Comparison of ENCODE assay signal across 8 cellular contexts in genomic region chr17:39197380-39198185, GRCh38. TPM values are rescaled to one million over a fixed set of nuclear protein-coding genes. Genes with fewer than 3 reads are reported as not detected.
A peak's percentile ranks its signal among the peaks of the same experiment; 100 is the strongest.
DNase-seq lines count a peak whose midpoint lies in the region; ATAC-seq, FAIRE-seq and TF ChIP-seq lines count a peak whose summit lies in the region.

Gene CACNB1 (minus strand): TSS chr17:39197669. CDS start chr17:39197495, 174 bp downstream.

- peaks cover 26% of the 10 kb centered on the region for H3K4me1 ChIP-seq in keratinocyte (ENCODE audit: control insufficient read depth, extremely low read depth, insufficient read depth, low read length)

- H2AFZ ChIP-seq in keratinocyte (ENCODE audit: control insufficient read depth, low read length), result peak within 1 kb of the TSS; percentile 52

- dilution Hi-C loops in keratinocyte (cut with MboI; ENCODE audit: extremely low pct_ligation_motif_present, low sequenced_read_pairs), result no loop called here

- H3K4me2 ChIP-seq in keratinocyte (ENCODE audit: control insufficient read depth, extremely low read depth, insufficient read depth, low read depth, low read length), result peak within 1 kb of the TSS; percentile 80

- peak within 1 kb of the TSS; percentile 76 for H3K27ac ChIP-seq in caudate nucleus (ENCODE audit: low read depth, low read length)
- peak within 1 kb of the TSS; percentile 11 for H3K27ac ChIP-seq in keratinocyte (ENCODE audit: control insufficient read depth, insufficient read depth, low read length)

- TF ChIP-seq CTCF in keratinocyte (optimal IDR thresholded peaks at IDR 0.05 in 1 of 3, IDR thresholded peaks at IDR 0.05 in 1 of 3, conservative IDR thresholded peaks at IDR 0.05 in 1 of 3; ENCODE audit: extremely low read depth in 1 of 3, insufficient read depth in 2 of 3, low read length in 3 of 3), result no peak

- no peaks in the 10 kb centered on the region for H3K9me3 ChIP-seq in keratinocyte (ENCODE audit: control insufficient read depth, low read depth, low read length)

- H3K27me3 ChIP-seq in keratinocyte (ENCODE audit: control insufficient read depth, extremely low read depth, insufficient read depth, low read length), result no peaks in the 10 kb centered on the region

- H3K36me3 ChIP-seq in keratinocyte (ENCODE audit: control insufficient read depth in 2 of 2, extremely low read depth in 1 of 2, insufficient read depth in 2 of 2, low read length in 2 of 2), result peaks cover 8 to 19% of the 10 kb centered on the region in 2 experiments

- peak within 1 kb of the TSS; percentile 66 for H3K9ac ChIP-seq in keratinocyte (ENCODE audit: control insufficient read depth, extremely low read depth, insufficient read depth, low read length)

- DNase-seq in A172 (ENCODE audit: low spot score), result peak; percentile 62
- peak; percentile 38 for DNase-seq in NCI-H2196 (lab: John Stamatoyannopoulos, UW; ENCODE audit: unreplicated experiment)
- DNase-seq in activated CD4-positive, CD25-positive, alpha-beta regulatory T cell treated with anti-CD3 and anti-CD28 coated beads, Interleukin-2, amount 50 U/mL, for 16 hours (ENCODE audit: low read depth, low spot score), result peak; percentile 30
- peak in 54 of 61 donors; percentile 14 to 80 (median 58) for DNase-seq in caudate nucleus (lab: John Stamatoyannopoulos, UW)
- DNase-seq in keratinocyte (ENCODE audit: low read depth, low spot score), result no peak
- DNase-seq in stimulated activated CD4-positive, alpha-beta T cell treated with anti-CD3 and anti-CD28 coated beads, Interleukin-12 subunit alpha, Interleukin-12 subunit beta, amount 100 ng/mL, for 24 hours (ENCODE audit: low read depth in 2 of 2), result peak; percentile 47 to 72

- no peak for FAIRE-seq in keratinocyte (lab: Jason Lieb, UNC)

- H3K9me1 ChIP-seq in keratinocyte (ENCODE audit: control insufficient read depth, extremely low read depth, insufficient read depth, low read length), result no peaks in the 10 kb centered on the region

- TF ChIP-seq POLR2A in GM19099 (IDR thresholded peaks at IDR 0.05; ENCODE audit: extremely low read depth, insufficient read length, low read depth), result peak; percentile 71

- H3K4me3 ChIP-seq in keratinocyte (ENCODE audit: control insufficient read depth in 2 of 3, extremely low read depth in 1 of 3, insufficient read depth in 2 of 3, low read depth in 1 of 3, low read length in 3 of 3), result peak within 1 kb of the TSS; percentile 65 to 75 (median 72)

- ATAC-seq in HG03460 (IDR thresholded peaks at IDR 0.05; ENCODE audit: unreplicated experiment), result no peak

- H4K20me1 ChIP-seq in keratinocyte (ENCODE audit: control insufficient read depth, extremely low read depth, insufficient read depth, low read length), result peaks cover 7% of the 10 kb centered on the region

- H3K79me2 ChIP-seq in keratinocyte (ENCODE audit: control insufficient read depth, insufficient read depth, low read length), result peaks cover 47% of the 10 kb centered on the region

RNA-seq across cellular contexts. Expression of gene CACNB1, which starts in this region (rescaled TPM):
- total RNA-seq in A172 (2014; rRNA removed; shearing (Covaris generic)), result 4.0 and 4.5 TPM in 2 replicates
- 3.7 to 7.0 TPM (median 4.0 TPM) in 3 replicates for polyA plus RNA-seq in keratinocyte
- not detected for polyA plus RNA-seq in keratinocyte (2011; ENCODE audit: low read depth)
- polyA plus RNA-seq in keratinocyte (2011; cell fraction: cytosol; rRNA removed), result 3.0 and 3.3 TPM in 2 replicates
- polyA plus RNA-seq in keratinocyte (2011; cell fraction: nucleus; rRNA removed), result 18.2 and 27.9 TPM in 2 replicates
- polyA plus RNA-seq in keratinocyte (2012; ENCODE audit: low replicate concordance), result 2.2 and 5.3 TPM in 2 replicates
- polyA minus RNA-seq in keratinocyte, result 7.5 to 16.2 TPM (median 13.2 TPM) in 3 replicates
- 2.9 TPM for polyA minus RNA-seq in keratinocyte (2011; cell fraction: cytosol; rRNA and poly(A)+ RNA removed)
- polyA minus RNA-seq in keratinocyte (2011; cell fraction: nucleus; rRNA and poly(A)+ RNA removed), result 6.5 and 10.3 TPM in 2 replicates
